15 cellular contexts compared by ENCODE assay signal in genomic region chr4:41384992-41385391, GRCh38.
DNase-seq lines count a peak whose midpoint lies in the region; ATAC-seq, FAIRE-seq and TF ChIP-seq lines count a peak whose summit lies in the region.
"Had no signal": no experiment of that assay in that cellular context is flagged by ENCODE, and none has a peak within 500 bp of the region (broad histone marks: within the 10 kb centered on the region; RNA-seq: fewer than 3 reads in every experiment).

No MANE protein-coding gene starts in this region.

- H3K27ac Mint-ChIP-seq in nephron progenitor cell, result no peak overlapping the region
- H3K27ac Mint-ChIP-seq: activated naive CD8-positive, alpha-beta T cell treated with anti-CD3 and anti-CD28 coated beads, Interleukin-2, amount 50 U/mL, for 24 hours had no signal

- no peaks in the 10 kb centered on the region for H3K9me3 ChIP-seq in A549
- no peaks in the 10 kb centered on the region for H3K9me3 ChIP-seq in mucosa of descending colon

- no peak overlapping the region for H3K27ac ChIP-seq in A549

- intact Hi-C loops in mucosa of descending colon (cut with DNase I, micrococcal nuclease), result no loop called here

- no peak overlapping the region for H3K4me3 ChIP-seq in A549
- no peak overlapping the region for H3K4me3 ChIP-seq in mucosa of descending colon

- FAIRE-seq in A549 (lab: Jason Lieb, UNC), result no peak
- FAIRE-seq: RCC 7860, TTC549 had no signal

- TF ChIP-seq CTCF in A549 (IDR thresholded peaks at IDR 0.05) (no peak), mucosa of descending colon (IDR thresholded peaks at IDR 0.05) (no peak), nephron progenitor cell (IDR thresholded peaks at IDR 0.05) (no peak)

- CTCF ChIA-PET in A549 (lab: Yijun Ruan, JAX), result no interaction called here

- H3K36me3 ChIP-seq in mucosa of descending colon (ENCODE audit: low read depth), result no peaks in the 10 kb centered on the region

- H3K4me2 ChIP-seq in A549, result peak overlapping the region; percentile 12; the same call in 2 of the 3 replicates

- WGBS in A549 (ENCODE audit: missing lambda C conversion rate), result 64% methylated on average over 1 of the region's 1 CpG

- POLR2A ChIA-PET in A549 (lab: Yijun Ruan, JAX), result no interaction called here

- ATAC-seq in A549 (no peak), mucosa of descending colon (peak; percentile 84), GM19351 (IDR thresholded peaks at IDR 0.05; ENCODE audit: unreplicated experiment) (no peak)
- ATAC-seq: activated naive CD8-positive, alpha-beta T cell treated with anti-CD3 and anti-CD28 coated beads, Interleukin-2, amount 50 U/mL, for 24 hours had no signal

- no peak for DNase-seq in A549 (ENCODE audit: low read depth in 1 of 2, low spot score in 1 of 2)
- DNase-seq in SK-N-DZ (ENCODE audit: low spot score), result peak; percentile 45
- peak; percentile 66 for DNase-seq in globus pallidus (ENCODE audit: low spot score)
- DNase-seq in mucosa of descending colon, result peak; percentile 75 to 86 (median 77)
- no peak for DNase-seq in nephron progenitor cell
- no peak for DNase-seq in NCI-H510A (lab: John Stamatoyannopoulos, UW)
- DNase-seq in NCI-H1436 treated with DMSO at 0.1 percent for 48 hours (lab: John Stamatoyannopoulos, UW), result no peak
- DNase-seq: activated naive CD8-positive, alpha-beta T cell treated with anti-CD3 and anti-CD28 coated beads, Interleukin-2, amount 50 U/mL, for 24 hours; DND-41; effector CD4-positive, alpha-beta T cell; IMR-90; NCI-H2081 treated with DMSO at 0.1 percent for 48 hours had no signal

- peaks cover 4% of the 10 kb centered on the region for H3K9me3 Mint-ChIP-seq in nephron progenitor cell

- H3K4me3 Mint-ChIP-seq in nephron progenitor cell, result no peak overlapping the region
- H3K4me3 Mint-ChIP-seq: activated naive CD8-positive, alpha-beta T cell treated with anti-CD3 and anti-CD28 coated beads, Interleukin-2, amount 50 U/mL, for 24 hours had no signal

- no peaks in the 10 kb centered on the region for H3K27me3 Mint-ChIP-seq in nephron progenitor cell (ENCODE audit: low read depth, poor library complexity)

- H3K36me3 Mint-ChIP-seq in nephron progenitor cell (ENCODE audit: low read depth), result peaks cover 8% of the 10 kb centered on the region

- TF ChIP-seq POLR2A in A549 (IDR thresholded peaks at IDR 0.05; ENCODE audit: low read length), result no peak

- no peak for TF ChIP-seq RAD21 in A549 (conservative IDR thresholded peaks at IDR 0.05 in 1 of 2, IDR thresholded peaks at IDR 0.05 in 1 of 2)

- no peak for TF ChIP-seq EP300 in A549 (IDR thresholded peaks at IDR 0.05)

- peaks cover 33% of the 10 kb centered on the region for H3K4me1 ChIP-seq in A549
- peaks cover 4% of the 10 kb centered on the region for H3K4me1 ChIP-seq in mucosa of descending colon (ENCODE audit: low read depth)

- H3K4me1 Mint-ChIP-seq in nephron progenitor cell, result peaks cover 8% of the 10 kb centered on the region
- H3K4me1 Mint-ChIP-seq: activated naive CD8-positive, alpha-beta T cell treated with anti-CD3 and anti-CD28 coated beads, Interleukin-2, amount 50 U/mL, for 24 hours had no signal

TF ChIP-seq in A549, 52 proteins besides CTCF, POLR2A, EP300 and RAD21:
- TF ChIP-seq RARB (CRISPR knock-in tag; IDR thresholded peaks at IDR 0.05), result no peak
- TF ChIP-seq, protein P1, sequence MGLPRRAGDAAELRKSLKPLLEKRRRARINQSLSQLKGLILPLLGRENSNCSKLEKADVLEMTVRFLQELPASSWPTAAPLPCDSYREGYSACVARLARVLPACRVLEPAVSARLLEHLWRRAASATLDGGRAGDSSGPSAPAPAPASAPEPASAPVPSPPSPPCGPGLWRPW (IDR thresholded peaks at IDR 0.05), result no peak
- TF ChIP-seq EHF (CRISPR knock-in tag; IDR thresholded peaks at IDR 0.05), result no peak
- TF ChIP-seq, protein P2, sequence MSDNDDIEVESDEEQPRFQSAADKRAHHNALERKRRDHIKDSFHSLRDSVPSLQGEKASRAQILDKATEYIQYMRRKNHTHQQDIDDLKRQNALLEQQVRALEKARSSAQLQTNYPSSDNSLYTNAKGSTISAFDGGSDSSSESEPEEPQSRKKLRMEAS (IDR thresholded peaks at IDR 0.05), result no peak
- no peak for TF ChIP-seq FOSL2 (IDR thresholded peaks at IDR 0.05)
- no peak for TF ChIP-seq FOSL2 (CRISPR knock-in tag; IDR thresholded peaks at IDR 0.05)
- no peak for TF ChIP-seq ELK1 (IDR thresholded peaks at IDR 0.05; ENCODE audit: low read depth, low read length)
- no peak for TF ChIP-seq CHD4 (IDR thresholded peaks at IDR 0.05; ENCODE audit: borderline replicate concordance)
- no peak for TF ChIP-seq ZNF302 (CRISPR knock-in tag; IDR thresholded peaks at IDR 0.05)
- TF ChIP-seq, protein P3, sequence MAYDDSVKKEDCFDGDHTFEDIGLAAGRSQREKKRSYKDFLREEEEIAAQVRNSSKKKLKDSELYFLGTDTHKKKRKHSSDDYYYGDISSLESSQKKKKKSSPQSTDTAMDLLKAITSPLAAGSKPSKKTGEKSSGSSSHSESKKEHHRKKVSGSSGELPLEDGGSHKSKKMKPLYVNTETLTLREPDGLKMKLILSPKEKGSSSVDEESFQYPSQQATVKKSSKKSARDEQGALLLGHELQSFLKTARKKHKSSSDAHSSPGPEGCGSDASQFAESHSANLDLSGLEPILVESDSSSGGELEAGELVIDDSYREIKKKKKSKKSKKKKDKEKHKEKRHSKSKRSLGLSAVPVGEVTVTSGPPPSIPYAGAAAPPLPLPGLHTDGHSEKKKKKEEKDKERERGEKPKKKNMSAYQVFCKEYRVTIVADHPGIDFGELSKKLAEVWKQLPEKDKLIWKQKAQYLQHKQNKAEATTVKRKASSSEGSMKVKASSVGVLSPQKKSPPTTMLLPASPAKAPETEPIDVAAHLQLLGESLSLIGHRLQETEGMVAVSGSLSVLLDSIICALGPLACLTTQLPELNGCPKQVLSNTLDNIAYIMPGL (CRISPR knock-in tag; IDR thresholded peaks at IDR 0.05; ENCODE audit: borderline replicate concordance), result no peak
- no peak for TF ChIP-seq TFCP2L1 (CRISPR knock-in tag; IDR thresholded peaks at IDR 0.05)
- TF ChIP-seq FOSB (CRISPR knock-in tag; IDR thresholded peaks at IDR 0.05), result no peak

Comparison
In these comparisons a context has a peak if more than half of its experiments do, and no peak if none do; other contexts are left out.
1. DNase-seq: peak in SK-N-DZ (single experiment), globus pallidus (single experiment) and mucosa of descending colon (3 of 3); none in A549 (0 of 2), nephron progenitor cell (single experiment), NCI-H510A (single experiment) and NCI-H1436 treated with DMSO at 0.1 percent for 48 hours (single experiment).